14 cellular contexts compared by ENCODE assay signal in genomic region chr16:11604783-11605563, GRCh38. TPM values are rescaled to one million over a fixed set of nuclear protein-coding genes. Genes with fewer than 3 reads are reported as not detected.
DNase-seq lines count a peak whose midpoint lies in the region; ATAC-seq and TF ChIP-seq lines count a peak whose summit lies in the region.
"Had no signal": no experiment of that assay in that cellular context is flagged by ENCODE, and none has a peak within 500 bp of the region (broad histone marks: within the 10 kb centered on the region; RNA-seq: fewer than 3 reads in every experiment).

No MANE protein-coding gene starts in this region.

- H3K4me2 ChIP-seq in mesenchymal stem cell (ENCODE audit: low read length, poor library complexity, severe bottlenecking) (no peak overlapping the region), H9 (ENCODE audit: insufficient read depth, insufficient read length, low read length) (no peak overlapping the region)

- no peaks in the 10 kb centered on the region for H3K36me3 Mint-ChIP-seq in H9 (ENCODE audit: insufficient read depth in 1 of 3, low read depth in 3 of 3)
- H3K36me3 Mint-ChIP-seq: CD4-positive, alpha-beta memory T cell had no signal

- H4K8ac ChIP-seq in mesenchymal stem cell (ENCODE audit: low read length): peak overlapping the region; percentile 69
- no peak overlapping the region for H4K8ac ChIP-seq in H9 (replicated peaks; ENCODE audit: insufficient read length, low read depth, low read length)

- H3K27me3 Mint-ChIP-seq in H9 (ENCODE audit: low read depth): peaks cover 1% of the 10 kb centered on the region; the same call in 1 of the 2 replicates
- H3K27me3 Mint-ChIP-seq: CD4-positive, alpha-beta memory T cell; stimulated activated naive CD8-positive, alpha-beta T cell treated with anti-CD3 and anti-CD28 coated beads, Interleukin-15, Interleukin-2, amounts not matched to agents 100 ng/mL and 50 ng/mL, for 24 hours had no signal

- H3K79me1 ChIP-seq in mesenchymal stem cell (replicated peaks; ENCODE audit: low read length, poor library complexity, severe bottlenecking) (no peaks in the 10 kb centered on the region), H9 (ENCODE audit: insufficient read depth, low read depth, low read length, poor library complexity, severe bottlenecking) (no peaks in the 10 kb centered on the region)

- ATAC-seq in HG03432 (IDR thresholded peaks at IDR 0.05; ENCODE audit: unreplicated experiment): no peak

- H3K14ac ChIP-seq in mesenchymal stem cell (ENCODE audit: low read length in 2 of 2): no peak overlapping the region
- no peak overlapping the region for H3K14ac ChIP-seq in H9 (ENCODE audit: insufficient read depth, low read length)

- peak overlapping the region in 1 of 3 experiments; percentile 70; a peak in 4 of 7 replicates for H3K27ac Mint-ChIP-seq in H9
- H3K27ac Mint-ChIP-seq: stimulated activated naive CD8-positive, alpha-beta T cell treated with anti-CD3 and anti-CD28 coated beads, Interleukin-15, Interleukin-2, amounts not matched to agents 100 ng/mL and 50 ng/mL, for 24 hours had no signal

- H3K23me2 ChIP-seq in H9 (ENCODE audit: insufficient read length, low read depth, low read length, poor library complexity, severe bottlenecking): no peaks in the 10 kb centered on the region

- H2BK15ac ChIP-seq in mesenchymal stem cell (ENCODE audit: low read depth, poor library complexity, severe bottlenecking) (no peak overlapping the region), H9 (ENCODE audit: low read depth, low read length) (no peak overlapping the region)

- H3K9me3 ChIP-seq in Peyer's patch (no peaks in the 10 kb centered on the region), mesenchymal stem cell (ENCODE audit: control insufficient read depth, low read length) (no peaks in the 10 kb centered on the region), stomach smooth muscle (ENCODE audit: control insufficient read depth in 2 of 2, low read length in 2 of 2) (no peaks in the 10 kb centered on the region), H9 (ENCODE audit: control insufficient read depth, low read depth, low read length) (no peaks in the 10 kb centered on the region)
- H3K9me3 ChIP-seq: SJCRH30 had no signal

- H2AK5ac ChIP-seq in mesenchymal stem cell (ENCODE audit: low read length, severe bottlenecking) (peak overlapping the region; percentile 79), H9 (ENCODE audit: insufficient read length, low read length) (no peak overlapping the region)

- no peak overlapping the region for H3T11ph ChIP-seq in H9 (ENCODE audit: low read length)

- no peaks in the 10 kb centered on the region for H4K20me1 ChIP-seq in H9 (ENCODE audit: control insufficient read depth, insufficient read depth, insufficient read length)

- H3K23ac ChIP-seq in mesenchymal stem cell (ENCODE audit: low read length in 2 of 2) (peak overlapping the region in 1 of 2 experiments; percentile 60), H9 (ENCODE audit: insufficient read length, low read depth, low read length) (no peak overlapping the region)

- no peak for TF ChIP-seq POLR2A in Peyer's patch (IDR thresholded peaks at IDR 0.05)

- H3K56ac ChIP-seq in H9 (ENCODE audit: insufficient read length, low read depth, low read length): no peak overlapping the region

- H3K79me2 ChIP-seq in H9 (ENCODE audit: insufficient read depth, low read length): no peaks in the 10 kb centered on the region

- H3K4me3 Mint-ChIP-seq in H9: no peak overlapping the region
- H3K4me3 Mint-ChIP-seq: CD4-positive, alpha-beta memory T cell; stimulated activated naive CD8-positive, alpha-beta T cell treated with anti-CD3 and anti-CD28 coated beads, Interleukin-15, Interleukin-2, amounts not matched to agents 100 ng/mL and 50 ng/mL, for 24 hours had no signal

- H3K4me3 ChIP-seq in Peyer's patch: no peak overlapping the region
- H3K4me3 ChIP-seq in mesenchymal stem cell (ENCODE audit: insufficient read depth in 1 of 2, low read depth in 1 of 2, low read length in 2 of 2): no peak overlapping the region
- H3K4me3 ChIP-seq in stomach smooth muscle (ENCODE audit: low read length in 2 of 2): no peak overlapping the region
- H3K4me3 ChIP-seq: SJCRH30 had no signal

- no peak overlapping the region for H2BK5ac ChIP-seq in mesenchymal stem cell (ENCODE audit: low read depth, low read length, poor library complexity, severe bottlenecking)
- no peak overlapping the region for H2BK5ac ChIP-seq in H9 (ENCODE audit: insufficient read length, low read length)

- H3K4ac ChIP-seq in mesenchymal stem cell (ENCODE audit: low read depth in 1 of 2, low read length in 2 of 2): peak overlapping the region; percentile 59 to 92
- no peak overlapping the region for H3K4ac ChIP-seq in H9 (ENCODE audit: low read depth, low read length)

- no peak overlapping the region for H3K9ac ChIP-seq in mesenchymal stem cell (ENCODE audit: low read length)
- H3K9ac ChIP-seq in stomach smooth muscle (ENCODE audit: low read length in 2 of 2): peak overlapping the region in 1 of 2 donors; percentile 25
- no peak overlapping the region for H3K9ac ChIP-seq in H9 (ENCODE audit: extremely low read depth, insufficient read length, low read length)

- H2BK120ac ChIP-seq in mesenchymal stem cell (ENCODE audit: low read depth, low read length) (peak overlapping the region; percentile 27), H9 (ENCODE audit: low read depth, low read length, poor library complexity, severe bottlenecking) (no peak overlapping the region)

- no peaks in the 10 kb centered on the region for H3K9me3 Mint-ChIP-seq in H9
- H3K9me3 Mint-ChIP-seq: CD4-positive, alpha-beta memory T cell; stimulated activated naive CD8-positive, alpha-beta T cell treated with anti-CD3 and anti-CD28 coated beads, Interleukin-15, Interleukin-2, amounts not matched to agents 100 ng/mL and 50 ng/mL, for 24 hours had no signal

- 57% methylated on average over 21 of the region's 21 CpGs for WGBS in mesenchymal stem cell
- no CpG with 5 or more reads among the region's 21 CpGs for WGBS in H9 (ENCODE audit: extremely low coverage, insufficient read length, low lambda C conversion rate)

- H3K4me1 ChIP-seq in Peyer's patch (peaks cover 0 to 16% (median 0%) of the 10 kb centered on the region in 4 donors), mesenchymal stem cell (ENCODE audit: control insufficient read depth, insufficient read depth, low read depth, low read length) (peaks cover 14% of the 10 kb centered on the region), stomach smooth muscle (ENCODE audit: control insufficient read depth, insufficient read depth, low read length) (peaks cover 5% of the 10 kb centered on the region), H9 (ENCODE audit: insufficient read depth, low read length) (no peaks in the 10 kb centered on the region)

- peak overlapping the region; percentile 6 to 83 for H2BK12ac ChIP-seq in mesenchymal stem cell (ENCODE audit: low read length in 2 of 2)
- H2BK12ac ChIP-seq in H9 (ENCODE audit: insufficient read length, low read depth, low read length): no peak overlapping the region

- H2AFZ ChIP-seq in mesenchymal stem cell (ENCODE audit: low read depth, low read length) (peak overlapping the region; percentile 48), H9 (ENCODE audit: low read length) (no peak overlapping the region)

- DNase-seq in Peyer's patch (peak in 1 of 3 donors; percentile 41), fibroblast of peridontal ligament (ENCODE audit: extremely low read depth) (peak; percentile 50), mesenchymal stem cell (peak; percentile 86), H9 (no peak), NCI-H2227 (lab: John Stamatoyannopoulos, UW; ENCODE audit: unreplicated experiment) (no peak), dedifferentiated amniotic fluid mesenchymal stem cell (ENCODE audit: extremely low spot score) (no peak)
- DNase-seq: activated CD4-positive, alpha-beta T cell treated with anti-CD3 and anti-CD28 coated beads for 1 hour; CD4-positive, alpha-beta memory T cell; NCI-H524; stimulated activated CD4-positive, alpha-beta T cell treated with anti-CD3 and anti-CD28 coated beads, Interleukin-2, amount 100 ng/mL, for 24 hours had no signal

- H3K18ac ChIP-seq in mesenchymal stem cell (ENCODE audit: low read depth in 1 of 2, low read length in 2 of 2) (peak overlapping the region; percentile 34 to 80), H9 (ENCODE audit: insufficient read length, low read depth, low read length) (no peak overlapping the region)

- H4K5ac ChIP-seq in H9 (ENCODE audit: insufficient read length, low read depth, low read length): no peak overlapping the region

- H3K27ac ChIP-seq in Peyer's patch (peak overlapping the region; percentile 49 to 67 (median 58)), mesenchymal stem cell (ENCODE audit: low read length, poor library complexity, severe bottlenecking) (no peak overlapping the region), stomach smooth muscle (ENCODE audit: low read length) (peak overlapping the region; percentile 67), H9 (ENCODE audit: insufficient read length, low read depth, low read length) (no peak overlapping the region)
- H3K27ac ChIP-seq: SJCRH30 had no signal

- no peak overlapping the region for H2BK20ac ChIP-seq in H9 (ENCODE audit: low read depth, low read length, poor library complexity, severe bottlenecking)

- peaks cover 30 to 50% of the 10 kb centered on the region in 2 experiments for H3K4me1 Mint-ChIP-seq in H9

- H3K36me3 ChIP-seq in Peyer's patch: no peaks in the 10 kb centered on the region
- H3K36me3 ChIP-seq in mesenchymal stem cell (ENCODE audit: control insufficient read depth in 1 of 2, insufficient read depth in 2 of 2, low read depth in 1 of 2, low read length in 2 of 2): no peaks in the 10 kb centered on the region
- no peaks in the 10 kb centered on the region for H3K36me3 ChIP-seq in stomach smooth muscle (ENCODE audit: control insufficient read depth in 2 of 2, insufficient read depth in 2 of 2, low read length in 2 of 2)
- H3K36me3 ChIP-seq: SJCRH30 had no signal

- H3K27me3 ChIP-seq in Peyer's patch (no peaks in the 10 kb centered on the region), mesenchymal stem cell (ENCODE audit: control insufficient read depth in 1 of 2, insufficient read depth in 1 of 2, low read length in 2 of 2) (peaks cover 5 to 9% of the 10 kb centered on the region in 2 experiments), stomach smooth muscle (ENCODE audit: control insufficient read depth in 1 of 2, insufficient read depth in 2 of 2, low read length in 2 of 2) (peaks cover 0 to 3% of the 10 kb centered on the region in 2 donors), H9 (ENCODE audit: insufficient read depth, low read length) (no peaks in the 10 kb centered on the region)
- H3K27me3 ChIP-seq: SJCRH30 had no signal

- TF ChIP-seq CTCF in Peyer's patch (IDR thresholded peaks at IDR 0.05): no peak
- no peak for TF ChIP-seq CTCF in H9 (conservative IDR thresholded peaks at IDR 0.05)

- peak overlapping the region; percentile 60 for H4K91ac ChIP-seq in mesenchymal stem cell (ENCODE audit: low read length)
- H4K91ac ChIP-seq in H9 (ENCODE audit: insufficient read length, low read depth, low read length): no peak overlapping the region

RNA-seq across cellular contexts. Expression of gene LITAF, which starts 18.3 kb away (rescaled TPM):
- 10 to 100 TPM; 20.1 to 56.9 (median 32.3) TPM for total RNA-seq in Peyer's patch
- polyA plus RNA-seq in mesenchymal stem cell (2013, experiment 1 of 2): 137 TPM
- 138 TPM for polyA plus RNA-seq in mesenchymal stem cell (2013, experiment 2 of 2)
- total RNA-seq in H9 (2021): 249 and 265 TPM in 2 replicates

Comparison
In these comparisons a context has a peak if more than half of its experiments do, and no peak if none do; other contexts are left out.
1. DNase-seq: peak in fibroblast of peridontal ligament (single experiment) and mesenchymal stem cell (single experiment); none in H9 (single experiment), NCI-H2227 (single experiment) and dedifferentiated amniotic fluid mesenchymal stem cell (single experiment).
2. H3K27ac ChIP-seq: peak in Peyer's patch (4 of 4) and stomach smooth muscle (single experiment); none in mesenchymal stem cell (single experiment) and H9 (single experiment).